28 cellular contexts compared by ENCODE assay signal in genomic region chr12:102568151-102568815, GRCh38.
DNase-seq lines count a peak whose midpoint lies in the region; ATAC-seq and TF ChIP-seq lines count a peak whose summit lies in the region.
"Had no signal": no experiment of that assay in that cellular context is flagged by ENCODE, and none has a peak within 500 bp of the region (broad histone marks: within the 10 kb centered on the region; RNA-seq: fewer than 3 reads in every experiment).

No MANE protein-coding gene starts in this region.

- intact Hi-C loops in PC-9 (cut with micrococcal nuclease; ENCODE audit: unreplicated experiment) (loop anchor here (5.0 to 10.0 kb wide), 3 partner anchors 64 to 673 kb away; partner anchors contain the start of genes NUP37 and PARPBP), left ventricle myocardium superior (cut with micrococcal nuclease) (no loop called here)

- H3K4me1 ChIP-seq in PC-9 (replicated peaks; ENCODE audit: insufficient read depth): peaks cover 58% of the 10 kb centered on the region
- H3K4me1 ChIP-seq: body of pancreas, heart right ventricle, transverse colon had no signal

- no peaks in the 10 kb centered on the region for H3K9me2 ChIP-seq in PC-9 (ENCODE audit: insufficient read depth)

- POLR2A ChIA-PET in PC-9 (lab: Charles Lee; ENCODE audit: unreplicated experiment): no interaction called here

- BruUV-seq in PC-9 (replicated peaks; lab: Mats Ljungman, UMichigan): no TSS peak

- H3F3A ChIP-seq in PC-9 (ENCODE audit: insufficient read depth, low read depth): peaks cover 46% of the 10 kb centered on the region

- H3K36me3 Mint-ChIP-seq in nephron (ENCODE audit: low read depth): no peaks in the 10 kb centered on the region
- H3K36me3 Mint-ChIP-seq: activated naive CD8-positive, alpha-beta T cell treated with anti-CD3 and anti-CD28 coated beads, Interleukin-2, amount 10 ng/mL, durations not matched to agents 7 days and 5 days; naive B cell had no signal

- CTCF ChIA-PET in PC-9 (lab: Charles Lee): interaction anchor here (1.0 kb wide), 1 partner anchor 28 kb away, joined by 5 read pairs; no protein-coding TSS in a partner anchor

- H3K27ac ChIP-seq in PC-9: peak overlapping the region; percentile 96
- H3K27ac ChIP-seq in epithelial cell of prostate: peak overlapping the region; percentile 43
- H3K27ac ChIP-seq: BLaER1 treated with 17β-estradiol and CSF1 and Interleukin-3, amounts not matched to agents 10 nM and 100 nM; body of pancreas; heart right ventricle; RWPE1; SK-N-MC; transverse colon had no signal

- H3K36me3 ChIP-seq in PC-9 (ENCODE audit: low read depth): peaks cover 4% of the 10 kb centered on the region; the same call in 1 of the 2 replicates
- H3K36me3 ChIP-seq: BLaER1 treated with 17β-estradiol and CSF1 and Interleukin-3, amounts not matched to agents 10 nM and 100 nM; heart right ventricle; transverse colon had no signal

- H2AFZ ChIP-seq in PC-9: peak overlapping the region; percentile 29; the same call in 1 of the 2 replicates

- H4K20me1 ChIP-seq in PC-9 (ENCODE audit: insufficient read depth): no peaks in the 10 kb centered on the region
- H4K20me1 ChIP-seq: BLaER1 treated with 17β-estradiol and CSF1 and Interleukin-3, amounts not matched to agents 10 nM and 100 nM had no signal

- in situ Hi-C loops in ACHN (cut with HindIII; ENCODE audit: low pct_ligation_motif_present, low pct_unique_long_range_greater_than_20kb, low sequenced_read_pairs): no loop called here

- peak; percentile 17 for DNase-seq in ACHN
- no peak for DNase-seq in PC-9
- DNase-seq in epithelial cell of prostate (ENCODE audit: low read depth, low spot score): no peak
- DNase-seq in cerebellar cortex (ENCODE audit: low spot score): no peak
- no peak for DNase-seq in left ventricle myocardium superior
- DNase-seq: activated CD4-positive, alpha-beta T cell treated with anti-CD3 and anti-CD28 coated beads for 36 hours; activated CD8-positive, alpha-beta memory T cell treated with anti-CD3 and anti-CD28 coated beads for 24 hours; activated effector memory CD4-positive, alpha-beta T cell treated with anti-CD3 and anti-CD28 coated beads, Interleukin-2, amount 50 U/mL, for 16 hours; activated naive CD8-positive, alpha-beta T cell treated with anti-CD3 and anti-CD28 coated beads, Interleukin-2, amount 10 ng/mL, durations not matched to agents 7 days and 5 days; body of pancreas; cerebellar nuclear complex; COR-L47; heart right ventricle; left cardiac atrium; mesendoderm; naive B cell; NCI-H1048; NCI-H1694 treated with DMSO at 0.1 percent for 48 hours; nucleus accumbens; small intestine; stimulated activated CD4-positive, alpha-beta T cell treated with anti-CD3 and anti-CD28 coated beads, Interleukin-1b, Interleukin-23, amount 100 ng/mL, for 48 hours; transverse colon had no signal

- no peaks in the 10 kb centered on the region; the same call in 1 of the 2 replicates for H3K9me3 ChIP-seq in PC-9 (ENCODE audit: insufficient read depth, low read depth)
- H3K9me3 ChIP-seq: body of pancreas, transverse colon had no signal

- ATAC-seq in GM21619 (IDR thresholded peaks at IDR 0.05; ENCODE audit: unreplicated experiment): no peak
- no peak for ATAC-seq in left ventricle myocardium superior
- no peak for ATAC-seq in HG03354 (IDR thresholded peaks at IDR 0.05; ENCODE audit: poor library complexity, severe bottlenecking, unreplicated experiment)
- ATAC-seq: activated CD4-positive, alpha-beta T cell treated with anti-CD3 and anti-CD28 coated beads for 36 hours; body of pancreas; heart right ventricle; left cardiac atrium had no signal

- H3K4me3 Mint-ChIP-seq in nephron: no peak overlapping the region
- H3K4me3 Mint-ChIP-seq: activated CD4-positive, alpha-beta T cell treated with anti-CD3 and anti-CD28 coated beads for 36 hours; activated naive CD8-positive, alpha-beta T cell treated with anti-CD3 and anti-CD28 coated beads, Interleukin-2, amount 10 ng/mL, durations not matched to agents 7 days and 5 days; naive B cell had no signal

- peak overlapping the region in 2 of 3 experiments; percentile 71 to 83 for H3K27ac Mint-ChIP-seq in nephron
- H3K27ac Mint-ChIP-seq: activated CD4-positive, alpha-beta T cell treated with anti-CD3 and anti-CD28 coated beads for 36 hours; activated naive CD8-positive, alpha-beta T cell treated with anti-CD3 and anti-CD28 coated beads, Interleukin-2, amount 10 ng/mL, durations not matched to agents 7 days and 5 days had no signal

- H3K4me2 ChIP-seq in PC-9: peak overlapping the region; percentile 71
- H3K4me2 ChIP-seq: BLaER1 treated with 17β-estradiol and CSF1 and Interleukin-3, amounts not matched to agents 10 nM and 100 nM had no signal

- H3K4me1 Mint-ChIP-seq in nephron: peaks cover 15% of the 10 kb centered on the region
- H3K4me1 Mint-ChIP-seq: activated CD4-positive, alpha-beta T cell treated with anti-CD3 and anti-CD28 coated beads for 36 hours; activated naive CD8-positive, alpha-beta T cell treated with anti-CD3 and anti-CD28 coated beads, Interleukin-2, amount 10 ng/mL, durations not matched to agents 7 days and 5 days; naive B cell had no signal

- no peaks in the 10 kb centered on the region for H3K27me3 Mint-ChIP-seq in nephron (ENCODE audit: low read depth)

- no peaks in the 10 kb centered on the region for H3K27me3 ChIP-seq in PC-9 (ENCODE audit: insufficient read depth, low read depth)
- H3K27me3 ChIP-seq: BLaER1 treated with 17β-estradiol and CSF1 and Interleukin-3, amounts not matched to agents 10 nM and 100 nM; body of pancreas; transverse colon had no signal

- no peaks in the 10 kb centered on the region for H3K79me2 ChIP-seq in PC-9 (ENCODE audit: low read depth)

- peak overlapping the region; percentile 29; the same call in 1 of the 2 replicates for H3K4me3 ChIP-seq in PC-9
- H3K4me3 ChIP-seq: BLaER1 treated with 17β-estradiol and CSF1 and Interleukin-3, amounts not matched to agents 10 nM and 100 nM; body of pancreas; heart right ventricle; SK-N-MC; transverse colon had no signal

- peaks cover 5% of the 10 kb centered on the region for H3K9me3 Mint-ChIP-seq in nephron
- H3K9me3 Mint-ChIP-seq: activated naive CD8-positive, alpha-beta T cell treated with anti-CD3 and anti-CD28 coated beads, Interleukin-2, amount 10 ng/mL, durations not matched to agents 7 days and 5 days had no signal

- TF ChIP-seq CTCF in PC-9 (conservative IDR thresholded peaks at IDR 0.05) (no peak), nephron (IDR thresholded peaks at IDR 0.05; ENCODE audit: unreplicated experiment in 3 of 3) (no peak)
